ENCODE assay signal across 15 cellular contexts in genomic region chr14:60926002-60926401, GRCh38.
DNase-seq lines count a peak whose midpoint lies in the region; ATAC-seq lines count a peak whose summit lies in the region.
"Had no signal": no experiment of that assay in that cellular context is flagged by ENCODE, and none has a peak within 500 bp of the region (broad histone marks: within the 10 kb centered on the region; RNA-seq: fewer than 3 reads in every experiment).

No MANE protein-coding gene starts in this region.

- peaks cover 4% of the 10 kb centered on the region for H3K4me1 Mint-ChIP-seq in memory B cell
- H3K4me1 Mint-ChIP-seq in stimulated activated effector memory CD8-positive, alpha-beta T cell treated with anti-CD3 and anti-CD28 coated beads, Interleukin-12 subunit alpha, Interleukin-12 subunit beta, amount 100 ng/mL, for 72 hours, result peaks cover 6% of the 10 kb centered on the region
- H3K4me1 Mint-ChIP-seq: CD8-positive, alpha-beta memory T cell had no signal

- H3K4me3 Mint-ChIP-seq in memory B cell, result no peak overlapping the region
- no peak overlapping the region for H3K4me3 Mint-ChIP-seq in stimulated activated effector memory CD8-positive, alpha-beta T cell treated with anti-CD3 and anti-CD28 coated beads, Interleukin-12 subunit alpha, Interleukin-12 subunit beta, amount 100 ng/mL, for 72 hours
- H3K4me3 Mint-ChIP-seq: CD8-positive, alpha-beta memory T cell had no signal

- DNase-seq in memory B cell (ENCODE audit: low spot score in 2 of 2) (no peak), kidney glomerular epithelial cell (lab: John Stamatoyannopoulos, UW) (no peak)
- no peak for DNase-seq in stimulated activated CD4-positive, alpha-beta T cell treated with anti-CD3 and anti-CD28 coated beads, Interleukin-12 subunit alpha, Interleukin-12 subunit beta, amount 100 ng/mL, for 4 hours
- no peak for DNase-seq in activated naive CD4-positive, alpha-beta T cell treated with anti-CD3 and anti-CD28 coated beads, Interleukin-2, amount 50 U/mL, for 16 hours
- DNase-seq in stimulated activated effector memory CD8-positive, alpha-beta T cell treated with anti-CD3 and anti-CD28 coated beads, Interleukin-12 subunit alpha, Interleukin-12 subunit beta, amount 100 ng/mL, for 72 hours (ENCODE audit: low spot score in 2 of 2), result no peak
- DNase-seq: CD8-positive, alpha-beta memory T cell; colonic mucosa; kidney; NCI-H2081; pancreas; thyroid gland had no signal

- no peaks in the 10 kb centered on the region for H3K9me3 Mint-ChIP-seq in memory B cell
- H3K9me3 Mint-ChIP-seq in stimulated activated effector memory CD8-positive, alpha-beta T cell treated with anti-CD3 and anti-CD28 coated beads, Interleukin-12 subunit alpha, Interleukin-12 subunit beta, amount 100 ng/mL, for 72 hours, result no peaks in the 10 kb centered on the region
- H3K9me3 Mint-ChIP-seq: CD8-positive, alpha-beta memory T cell had no signal

- H3K27ac Mint-ChIP-seq in memory B cell, result no peak overlapping the region
- no peak overlapping the region for H3K27ac Mint-ChIP-seq in stimulated activated effector memory CD8-positive, alpha-beta T cell treated with anti-CD3 and anti-CD28 coated beads, Interleukin-12 subunit alpha, Interleukin-12 subunit beta, amount 100 ng/mL, for 72 hours
- H3K27ac Mint-ChIP-seq: CD8-positive, alpha-beta memory T cell had no signal

- ATAC-seq in GM18867 (IDR thresholded peaks at IDR 0.05; ENCODE audit: unreplicated experiment) (peak; percentile 96), GM21526 (IDR thresholded peaks at IDR 0.05; ENCODE audit: low FRiP score, unreplicated experiment) (peak; percentile 88), HG03095 (IDR thresholded peaks at IDR 0.05; ENCODE audit: unreplicated experiment) (peak; percentile 97), memory B cell (ENCODE audit: low read depth) (peak; percentile 94)
- no peak for ATAC-seq in stimulated activated effector memory CD8-positive, alpha-beta T cell treated with anti-CD3 and anti-CD28 coated beads, Interleukin-12 subunit alpha, Interleukin-12 subunit beta, amount 100 ng/mL, for 72 hours
- ATAC-seq: pancreas, Right ventricle myocardium inferior had no signal

- H3K27me3 Mint-ChIP-seq in memory B cell, result no peaks in the 10 kb centered on the region
- H3K27me3 Mint-ChIP-seq: CD8-positive, alpha-beta memory T cell had no signal

- H3K36me3 Mint-ChIP-seq in memory B cell, result no peaks in the 10 kb centered on the region
- no peaks in the 10 kb centered on the region for H3K36me3 Mint-ChIP-seq in stimulated activated effector memory CD8-positive, alpha-beta T cell treated with anti-CD3 and anti-CD28 coated beads, Interleukin-12 subunit alpha, Interleukin-12 subunit beta, amount 100 ng/mL, for 72 hours
